In genomic region chr12:27013606-27014084, GRCh38 we compare ENCODE assay signal across 1 cellular context.
A peak's percentile ranks its signal among the peaks of the same experiment; 100 is the strongest.
TF ChIP-seq lines count a peak whose summit lies in the region.

No MANE protein-coding gene starts in this region.

TF ChIP-seq in GM12878, 131 proteins besides CTCF, POLR2A, EP300 and RAD21 (continued from another document):
- TF ChIP-seq ATF2 (IDR thresholded peaks at IDR 0.05; ENCODE audit: low read length) (no peak), PRDM15 (CRISPR knock-in tag; IDR thresholded peaks at IDR 0.05) (no peak), RUNX3 (IDR thresholded peaks at IDR 0.05; ENCODE audit: low read length) (0 out of 2 replicates have a peak, but pooled peaks have one; percentile 12)
TF ChIP-seq in GM12878: peak in this region for 1.
